ENCODE assay signal across 13 cellular contexts in genomic region chr21:28928578-28929124, GRCh38.
"Had no signal": no experiment of that assay in that cellular context is flagged by ENCODE, and none has a peak within 500 bp of the region (broad histone marks: within the 10 kb centered on the region; RNA-seq: fewer than 3 reads in every experiment).

No MANE protein-coding gene starts in this region.

- H3K4me1 ChIP-seq: gastrocnemius medialis, psoas muscle, right atrium auricular region, upper lobe of left lung had no signal

- DNase-seq: activated CD4-positive, alpha-beta memory T cell treated with anti-CD3 and anti-CD28 coated beads, Interleukin-2, amount 10 ng/mL, durations not matched to agents 7 days and 5 days; activated CD4-positive, alpha-beta T cell treated with anti-CD3 and anti-CD28 coated beads, Interleukin-2, amount 10 ng/mL, durations not matched to agents 24 days and 14 days; effector CD4-positive, alpha-beta T cell; gastrocnemius medialis; ovary; psoas muscle; stimulated activated CD4-positive, alpha-beta T cell treated with anti-CD3 and anti-CD28 coated beads, Interleukin-4, amount 100 ng/mL, for 24 hours; stimulated activated naive CD8-positive, alpha-beta T cell treated with anti-CD3 and anti-CD28 coated beads, Interleukin-15, Interleukin-2, amounts not matched to agents 100 U/mL and 50 U/mL, for 24 hours; upper lobe of left lung had no signal

- H3K36me3 ChIP-seq: ovary had no signal

- H3K27me3 ChIP-seq: gastrocnemius medialis, ovary, right atrium auricular region, upper lobe of left lung had no signal

- H3K9me3 ChIP-seq: gastrocnemius medialis, psoas muscle, right atrium auricular region, upper lobe of left lung had no signal

- ATAC-seq: activated CD4-positive, CD25-positive, alpha-beta regulatory T cell treated with anti-CD3 and anti-CD28 coated beads, Interleukin-2, amount 50 U/mL, for 24 hours; activated naive CD4-positive, alpha-beta T cell treated with anti-CD3 and anti-CD28 coated beads, Interleukin-2, amount 50 U/mL, for 72 hours; gastrocnemius medialis; natural killer cell treated with Interleukin-12 subunit alpha and Interleukin-12 subunit beta and Interleukin-15 and Interleukin-18, amount 100 ng/mL, for 72 hours; psoas muscle; stimulated activated naive CD8-positive, alpha-beta T cell treated with anti-CD3 and anti-CD28 coated beads, Interleukin-15, Interleukin-2, amounts not matched to agents 100 U/mL and 50 U/mL, for 24 hours had no signal

- H3K4me3 ChIP-seq: gastrocnemius medialis, ovary, psoas muscle, right atrium auricular region, upper lobe of left lung had no signal

- H3K27ac ChIP-seq: gastrocnemius medialis, ovary, psoas muscle, right atrium auricular region, upper lobe of left lung had no signal
